26 cellular contexts compared by ENCODE assay signal in genomic region chr3:52857108-52857507, GRCh38. TPM values are rescaled to one million over a fixed set of nuclear protein-coding genes. Genes with fewer than 3 reads are reported as not detected.
"Had no signal": no experiment of that assay in that cellular context is flagged by ENCODE, and none has a peak within 500 bp of the region (broad histone marks: within the 10 kb centered on the region; RNA-seq: fewer than 3 reads in every experiment).

No MANE protein-coding gene starts in this region.

- H3K27me3 ChIP-seq: brain microvascular endothelial cell, cardiac muscle cell, MG63 had no signal

- ATAC-seq: activated T-cell treated with anti-CD3 and anti-CD28 coated beads, Interleukin-2, amount 50 U/mL, for 4 hours; activated T-helper 17 cell treated with anti-CD3 and anti-CD28 coated beads, Interleukin-2, amount 50 U/mL, for 72 hours; PC-3 had no signal

- H3K36me3 ChIP-seq: brain microvascular endothelial cell, cardiac muscle cell, MG63 had no signal

- H3K4me3 ChIP-seq: cardiac muscle cell, MG63 had no signal

- H3K27ac ChIP-seq: brain microvascular endothelial cell, cardiac muscle cell had no signal

- H3K9me3 ChIP-seq: MG63 had no signal

- DNase-seq: activated B cell treated with CpG ODN at 0.5 μM for 24 hours; activated CD4-positive, alpha-beta T cell treated with anti-CD3 and anti-CD28 coated beads for 1 hour; activated CD4-positive, alpha-beta T cell treated with anti-CD3 and anti-CD28 coated beads, Interleukin-2, amount 10 ng/mL, durations not matched to agents 24 days and 14 days; activated CD4-positive, alpha-beta T cell treated with anti-CD3 and anti-CD28 coated beads, Interleukin-2, amount 50 U/mL, for 48 hours; activated CD8-positive, alpha-beta memory T cell treated with anti-CD3 and anti-CD28 coated beads for 24 hours; activated gamma-delta T cell; activated naive CD4-positive, alpha-beta T cell treated with anti-CD3 and anti-CD28 coated beads, Interleukin-2, amount 10 ng/mL, durations not matched to agents 7 days and 5 days; activated naive CD8-positive, alpha-beta T cell treated with anti-CD3 and anti-CD28 coated beads for 36 hours; activated T-cell treated with anti-CD3 and anti-CD28 coated beads, Interleukin-2, amount 50 U/mL, for 4 hours; brain microvascular endothelial cell; MG63; MV-4-11; NCI-H1092 treated with DMSO at 0.1 percent for 48 hours; NCI-H1436; NCI-H1694 treated with DMSO at 0.1 percent for 48 hours; NCI-H2029 treated with DMSO at 0.1 percent for 48 hours; NCI-H345; NCI-H510A treated with DMSO at 0.1 percent for 48 hours; NCI-H69; PC-3; SHP77 treated with DMSO at 0.1 percent for 48 hours; T-helper 2 cell; T1000 had no signal

RNA-seq across cellular contexts. Expression of gene MUSTN1, which starts 22.3 kb away (rescaled TPM):
- total RNA-seq: cardiac muscle cell, SK-MEL-5 had no signal
- polyA plus RNA-seq: cardiac muscle cell had no signal

RNA-seq across cellular contexts. Expression of gene ITIH4, which starts 26.6 kb away (rescaled TPM):
- total RNA-seq: SK-MEL-5 had no signal
